In genomic region chr6:63427951-63428350, GRCh38 we compare ENCODE assay signal across 3 cellular contexts.
"Had no signal": no experiment of that assay in that cellular context is flagged by ENCODE, and none has a peak within 500 bp of the region (broad histone marks: within the 10 kb centered on the region; RNA-seq: fewer than 3 reads in every experiment).

No MANE protein-coding gene starts in this region.

- ATAC-seq: GM12878 had no signal

- H3K4me3 ChIP-seq: GM12878 had no signal

- DNase-seq: GDM1, GF-D8 had no signal
